2 cellular contexts compared by ENCODE assay signal in the genomic region with DNA sequence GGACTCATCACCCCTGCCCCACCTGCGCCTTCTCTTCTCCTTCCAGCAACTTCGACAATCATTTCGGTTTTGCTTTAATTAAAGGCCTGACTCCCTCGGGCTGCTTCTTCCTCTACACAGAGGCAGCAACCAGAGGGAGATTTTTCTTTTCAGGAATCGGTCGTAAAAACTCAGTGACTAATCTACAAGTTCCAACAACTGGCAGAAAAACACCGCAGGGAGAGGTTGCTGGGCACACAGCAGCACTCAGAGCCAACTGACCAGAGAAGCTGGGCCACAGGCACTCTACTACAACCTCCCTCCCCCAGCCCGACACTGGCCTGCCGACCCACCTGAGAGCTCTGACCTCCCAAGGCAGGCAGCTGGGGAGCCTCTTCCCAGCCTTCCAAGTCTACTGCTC. TPM values are rescaled to one million over a fixed set of nuclear protein-coding genes. Genes with fewer than 3 reads are reported as not detected.
"Had no signal": no experiment of that assay in that cellular context is flagged by ENCODE, and none has a peak within 500 bp of the region (broad histone marks: within the 10 kb centered on the region; RNA-seq: fewer than 3 reads in every experiment).

No MANE protein-coding gene starts in this region.

RNA-seq across cellular contexts. Expression of a gene that starts 57.7 kb away (rescaled TPM):
- total RNA-seq: G401, GM12878 had no signal
- polyA plus RNA-seq: GM12878 had no signal
